ENCODE assay signal across 24 cellular contexts in genomic region chr1:30375156-30375555, GRCh38.
"Had no signal": no experiment of that assay in that cellular context is flagged by ENCODE, and none has a peak within 500 bp of the region (broad histone marks: within the 10 kb centered on the region; RNA-seq: fewer than 3 reads in every experiment).

No MANE protein-coding gene starts in this region.

- H3K4me3 ChIP-seq: coronary artery, heart right ventricle, left lung, lung, right lobe of liver, SJSA1, thoracic aorta, upper lobe of left lung had no signal

- FAIRE-seq: small intestine had no signal

- ATAC-seq: activated CD4-positive, alpha-beta T cell treated with anti-CD3 and anti-CD28 coated beads for 36 hours; heart right ventricle; left lung; natural killer cell; right lobe of liver; stimulated activated memory B cell treated with anti-CD40 and anti-IgM and Interleukin-4, amounts not matched to agents 10 μg/mL and 1 μg/mL and 100 μg/mL, for 72 hours; WTC11 had no signal

- H3K4me1 Mint-ChIP-seq: activated CD4-positive, alpha-beta T cell treated with anti-CD3 and anti-CD28 coated beads for 36 hours had no signal

- H3K27ac ChIP-seq: coronary artery, epithelial cell of prostate, heart right ventricle, left lung, neutrophil, parathyroid adenoma, right lobe of liver, SJSA1, thoracic aorta, upper lobe of left lung had no signal

- H3K36me3 ChIP-seq: heart right ventricle, left lung, neutrophil, right lobe of liver, SJSA1, thoracic aorta, upper lobe of left lung had no signal

- H3K27me3 Mint-ChIP-seq: activated CD4-positive, alpha-beta T cell treated with anti-CD3 and anti-CD28 coated beads for 36 hours had no signal

- H3K4me1 ChIP-seq: parathyroid adenoma, right lobe of liver had no signal

- H3K36me3 Mint-ChIP-seq: activated naive CD8-positive, alpha-beta T cell; natural killer cell; stimulated activated memory B cell treated with anti-CD40 and anti-IgM and Interleukin-4, amounts not matched to agents 10 μg/mL and 1 μg/mL and 100 μg/mL, for 72 hours; WTC11 had no signal

- H3K9me3 ChIP-seq: heart right ventricle, left lung, neutrophil, right lobe of liver, SJSA1, thoracic aorta, upper lobe of left lung had no signal

- H3K4me3 Mint-ChIP-seq: activated CD4-positive, alpha-beta T cell treated with anti-CD3 and anti-CD28 coated beads for 36 hours; activated naive CD8-positive, alpha-beta T cell; natural killer cell; stimulated activated memory B cell treated with anti-CD40 and anti-IgM and Interleukin-4, amounts not matched to agents 10 μg/mL and 1 μg/mL and 100 μg/mL, for 72 hours; WTC11 had no signal

- H3K27ac Mint-ChIP-seq: activated CD4-positive, alpha-beta T cell treated with anti-CD3 and anti-CD28 coated beads for 36 hours; activated naive CD8-positive, alpha-beta T cell; natural killer cell; stimulated activated memory B cell treated with anti-CD40 and anti-IgM and Interleukin-4, amounts not matched to agents 10 μg/mL and 1 μg/mL and 100 μg/mL, for 72 hours; WTC11 had no signal

- H3K9ac ChIP-seq: parathyroid adenoma had no signal

- H3K9me3 Mint-ChIP-seq: natural killer cell; stimulated activated memory B cell treated with anti-CD40 and anti-IgM and Interleukin-4, amounts not matched to agents 10 μg/mL and 1 μg/mL and 100 μg/mL, for 72 hours; WTC11 had no signal

- H3K27me3 ChIP-seq: right lobe of liver, SJSA1, upper lobe of left lung had no signal

- DNase-seq: activated CD4-positive, alpha-beta T cell treated with anti-CD3 and anti-CD28 coated beads for 36 hours; activated CD4-positive, alpha-beta T cell treated with anti-CD3 and anti-CD28 coated beads, Interleukin-2, amount 50 U/mL, for 4 hours; activated gamma-delta T cell treated with Interleukin-2 at 50 U/mL for 16 hours; activated T-cell treated with anti-CD3 and anti-CD28 coated beads, Interleukin-2, amount 50 U/mL, for 1 hour; amniotic stem cell; cerebellar nuclear complex; heart right ventricle; left lung; natural killer cell; right lobe of liver; small intestine; T-helper 1 cell; T1000; upper lobe of left lung had no signal
